ENCODE assay signal across 1 cellular context in genomic region chr3:56802793-56803192, GRCh38.
TF ChIP-seq lines count a peak whose summit lies in the region.

No MANE protein-coding gene starts in this region.

TF ChIP-seq in GM23338, 12 proteins besides CTCF, POLR2A, EP300 and RAD21:
- TF ChIP-seq STAT1 (IDR thresholded peaks at IDR 0.05; ENCODE audit: unreplicated experiment) = no peak
- no peak for TF ChIP-seq POLR2AphosphoS5 (IDR thresholded peaks at IDR 0.05; ENCODE audit: low read depth)
- TF ChIP-seq ZNF462 (CRISPR knock-in tag; IDR thresholded peaks at IDR 0.05) = no peak
- TF ChIP-seq EZH2phosphoT487 (IDR thresholded peaks at IDR 0.05; ENCODE audit: unreplicated experiment) = no peak
- TF ChIP-seq NANOG (IDR thresholded peaks at IDR 0.05; ENCODE audit: borderline replicate concordance) = no peak
- no peak for TF ChIP-seq REST (IDR thresholded peaks at IDR 0.05; ENCODE audit: unreplicated experiment)
- TF ChIP-seq JUNB (IDR thresholded peaks at IDR 0.05; ENCODE audit: unreplicated experiment) = no peak
- no peak for TF ChIP-seq EZH2 (IDR thresholded peaks at IDR 0.05; ENCODE audit: low read depth, unreplicated experiment)
- TF ChIP-seq ZNF331 (CRISPR knock-in tag; IDR thresholded peaks at IDR 0.05; ENCODE audit: low read depth) = no peak
- no peak for TF ChIP-seq ZNF114 (CRISPR knock-in tag; IDR thresholded peaks at IDR 0.05)
- no peak for TF ChIP-seq CREB1 (CRISPR knock-in tag; IDR thresholded peaks at IDR 0.05; ENCODE audit: low read depth)
- TF ChIP-seq ETS1 (IDR thresholded peaks at IDR 0.05) = no peak
